Comparison of ENCODE assay signal across 11 cellular contexts in genomic region chr6:52283111-52283510, GRCh38. TPM values are rescaled to one million over a fixed set of nuclear protein-coding genes. Genes with fewer than 3 reads are reported as not detected.
DNase-seq lines count a peak whose midpoint lies in the region; ATAC-seq and TF ChIP-seq lines count a peak whose summit lies in the region.
"Had no signal": no experiment of that assay in that cellular context is flagged by ENCODE, and none has a peak within 500 bp of the region (broad histone marks: within the 10 kb centered on the region; RNA-seq: fewer than 3 reads in every experiment).

No MANE protein-coding gene starts in this region.

- intact Hi-C loops in CD4-positive, alpha-beta T cell (cut with DNase I, micrococcal nuclease) = loop anchor here in 1 of 2 experiments (10.0 kb wide), 2 partner anchors 712 to 1262 kb away; partner anchors contain the start of genes GCLC and GSTA4
- intact Hi-C loops in activated CD8-positive, alpha-beta T cell treated with anti-CD3 and anti-CD28 coated beads for 36 hours (cut with micrococcal nuclease) = loop anchor here (10.0 kb wide), 1 partner anchor 382 kb away; no protein-coding TSS in a partner anchor
- intact Hi-C loops in gastrocnemius medialis (cut with DNase I; ENCODE audit: low total_unique reads) = loop anchor here (5.0 to 10.0 kb wide), 3 partner anchors 142 to 712 kb away; partner anchors contain the start of genes EFHC1, GSTA4 and TRAM2

- no peaks in the 10 kb centered on the region for H3K9me3 Mint-ChIP-seq in CD4-positive, alpha-beta T cell
- no peaks in the 10 kb centered on the region for H3K9me3 Mint-ChIP-seq in HFFc6
- H3K9me3 Mint-ChIP-seq in activated CD8-positive, alpha-beta T cell treated with anti-CD3 and anti-CD28 coated beads for 36 hours = no peaks in the 10 kb centered on the region

- H3K4me3 Mint-ChIP-seq in CD4-positive, alpha-beta T cell = peak overlapping the region; percentile 60
- no peak overlapping the region for H3K4me3 Mint-ChIP-seq in HFFc6
- H3K4me3 Mint-ChIP-seq in activated CD8-positive, alpha-beta T cell treated with anti-CD3 and anti-CD28 coated beads for 36 hours = no peak overlapping the region

- H3K4me1 ChIP-seq in gastrocnemius medialis = peaks cover 15 to 18% of the 10 kb centered on the region in 2 donors

- H3K27me3 ChIP-seq in CD4-positive, alpha-beta T cell (ENCODE audit: control insufficient read depth, insufficient read depth, low read length) = no peaks in the 10 kb centered on the region
- H3K27me3 ChIP-seq in kidney epithelial cell (ENCODE audit: control insufficient read depth, insufficient read depth, low read length) = no peaks in the 10 kb centered on the region
- no peaks in the 10 kb centered on the region for H3K27me3 ChIP-seq in gastrocnemius medialis
- H3K27me3 ChIP-seq: cardiac muscle cell had no signal

- no peak for TF ChIP-seq CTCF in CD4-positive, alpha-beta T cell (IDR thresholded peaks at IDR 0.05)
- TF ChIP-seq CTCF in HFFc6 (IDR thresholded peaks at IDR 0.05) (no peak), kidney epithelial cell (IDR thresholded peaks at IDR 0.05; ENCODE audit: insufficient read depth, low read length, poor library complexity, severe bottlenecking) (no peak), gastrocnemius medialis (IDR thresholded peaks at IDR 0.05 in 4 of 5, conservative IDR thresholded peaks at IDR 0.05 in 1 of 5) (no peak)
- TF ChIP-seq CTCF in activated CD8-positive, alpha-beta T cell treated with anti-CD3 and anti-CD28 coated beads for 36 hours (IDR thresholded peaks at IDR 0.05) = no peak

- POLR2A ChIA-PET in CD4-positive, alpha-beta T cell (lab: Charles Lee) = interaction anchor here (0.6 to 1.2 kb wide), 5 partner anchors 10 to 767 kb away, joined by 3 to 6 read pairs (median 4); partner anchors contain the start of gene PAQR8
- POLR2A ChIA-PET in activated CD8-positive, alpha-beta T cell treated with anti-CD3 and anti-CD28 coated beads for 36 hours (lab: Charles Lee) = interaction anchor here (0.8 to 6.1 kb wide), 14 partner anchors 9 to 1301 kb away, joined by 3 to 54 read pairs (median 10); partner anchors contain the start of genes EFHC1 and PAQR8

- H3K27ac ChIP-seq in CD4-positive, alpha-beta T cell (ENCODE audit: low read depth, low read length) = no peak overlapping the region
- H3K27ac ChIP-seq in gastrocnemius medialis = no peak overlapping the region

- no peaks in the 10 kb centered on the region for H3K27me3 Mint-ChIP-seq in CD4-positive, alpha-beta T cell
- no peaks in the 10 kb centered on the region for H3K27me3 Mint-ChIP-seq in HFFc6 (ENCODE audit: insufficient read depth)
- no peaks in the 10 kb centered on the region for H3K27me3 Mint-ChIP-seq in activated CD8-positive, alpha-beta T cell treated with anti-CD3 and anti-CD28 coated beads for 36 hours

- DNase-seq in CD4-positive, alpha-beta T cell = no peak
- DNase-seq in HFFc6 (no peak), kidney epithelial cell (ENCODE audit: low read depth) (no peak), inferior parietal cortex (ENCODE audit: extremely low spot score) (no peak), gastrocnemius medialis (no peak)
- no peak for DNase-seq in activated CD8-positive, alpha-beta T cell treated with anti-CD3 and anti-CD28 coated beads for 36 hours
- DNase-seq: occipital lobe had no signal

- CTCF ChIA-PET in CD4-positive, alpha-beta T cell (lab: Charles Lee) = interaction anchor here (1.1 to 5.9 kb wide), 3 partner anchors 20 to 118 kb away, joined by 3 to 45 read pairs (median 3); no protein-coding TSS in a partner anchor
- CTCF ChIA-PET in activated CD8-positive, alpha-beta T cell treated with anti-CD3 and anti-CD28 coated beads for 36 hours (lab: Charles Lee) = interaction anchor here (0.9 to 8.9 kb wide), 16 partner anchors 10 to 382 kb away, joined by 3 to 201 read pairs (median 6); partner anchors contain the start of genes EFHC1 and PAQR8

- H3K27ac Mint-ChIP-seq in CD4-positive, alpha-beta T cell = peak overlapping the region; percentile 4
- H3K27ac Mint-ChIP-seq in HFFc6 = peak overlapping the region; percentile 59
- peak overlapping the region; percentile 64 for H3K27ac Mint-ChIP-seq in activated CD8-positive, alpha-beta T cell treated with anti-CD3 and anti-CD28 coated beads for 36 hours

- H3K9me3 ChIP-seq in CD4-positive, alpha-beta T cell (ENCODE audit: control insufficient read depth, low read length) = no peaks in the 10 kb centered on the region
- H3K9me3 ChIP-seq in gastrocnemius medialis = no peaks in the 10 kb centered on the region

- in situ Hi-C loops in gastrocnemius medialis (cut with MboI; ENCODE audit: low sequenced_read_pairs in 4 of 4) = loop anchor here in 3 of 4 donors (10.0 to 25.0 kb wide), 3 partner anchors 132 to 379 kb away; partner anchors contain the start of genes TMEM14A (in 3 of the 3) and TRAM2 (in 1 of the 3)

- no peak for ATAC-seq in CD4-positive, alpha-beta T cell (ENCODE audit: poor library complexity)
- ATAC-seq in activated CD8-positive, alpha-beta T cell treated with anti-CD3 and anti-CD28 coated beads for 36 hours = no peak
- ATAC-seq in gastrocnemius medialis (no peak), HG02763 (IDR thresholded peaks at IDR 0.05; ENCODE audit: unreplicated experiment) (no peak), HG03280 (IDR thresholded peaks at IDR 0.05; ENCODE audit: unreplicated experiment) (no peak)
- ATAC-seq: activated CD4-positive, CD25-positive, alpha-beta regulatory T cell treated with anti-CD3 and anti-CD28 coated beads, Interleukin-2, amount 50 U/mL, for 24 hours had no signal

- H3K4me3 ChIP-seq in kidney epithelial cell (ENCODE audit: low read depth, low read length) = peak overlapping the region; percentile 63
- peak overlapping the region in 1 of 4 donors; percentile 78 for H3K4me3 ChIP-seq in gastrocnemius medialis

- H3K4me1 Mint-ChIP-seq in CD4-positive, alpha-beta T cell (ENCODE audit: low read depth) = peaks cover 54% of the 10 kb centered on the region
- peaks cover 21% of the 10 kb centered on the region for H3K4me1 Mint-ChIP-seq in HFFc6 (ENCODE audit: low read depth)
- H3K4me1 Mint-ChIP-seq in activated CD8-positive, alpha-beta T cell treated with anti-CD3 and anti-CD28 coated beads for 36 hours (ENCODE audit: low read depth) = peaks cover 61% of the 10 kb centered on the region

- H3K36me3 Mint-ChIP-seq in CD4-positive, alpha-beta T cell (ENCODE audit: low read depth) = peaks cover 51% of the 10 kb centered on the region
- H3K36me3 Mint-ChIP-seq in HFFc6 (ENCODE audit: low read depth) = peaks cover 20% of the 10 kb centered on the region; the same call in 1 of the 2 replicates
- peaks cover 57% of the 10 kb centered on the region for H3K36me3 Mint-ChIP-seq in activated CD8-positive, alpha-beta T cell treated with anti-CD3 and anti-CD28 coated beads for 36 hours (ENCODE audit: low read depth)

- H3K36me3 ChIP-seq in kidney epithelial cell (ENCODE audit: control insufficient read depth, insufficient read depth, low read length) = no peaks in the 10 kb centered on the region
- peaks cover 0 to 44% of the 10 kb centered on the region in 2 donors for H3K36me3 ChIP-seq in gastrocnemius medialis

- TF ChIP-seq POLR2A in gastrocnemius medialis (IDR thresholded peaks at IDR 0.05) = no peak

RNA-seq across cellular contexts. Expression of gene MCM3, which starts 1.4 kb away (rescaled TPM):
- 10 to 100 TPM in 1 of 2 experiments, 1 to 10 TPM in 1; 9.3 to 10.1 TPM for total RNA-seq in CD4-positive, alpha-beta T cell
- 10 to 100 TPM; 32.5 to 57.6 (median 54.5) TPM for total RNA-seq in HFFc6 (2021; fragmentation: NEBNext Ultra II Directional; extraction: Animal tissue kit (Norgen Biotek cat#: 25700))
- total RNA-seq in activated CD8-positive, alpha-beta T cell treated with anti-CD3 and anti-CD28 coated beads for 36 hours = 100 to 1,000 TPM; 291 to 293 TPM
- total RNA-seq in kidney epithelial cell (37.1 and 38.6 TPM in 2 replicates), gastrocnemius medialis (10 to 100 TPM in 1 of 4 donors, 1 to 10 TPM in 3; 9.1 to 12.9 (median 9.8) TPM)

RNA-seq across cellular contexts. Expression of gene IL17F, which starts 38.8 kb away (rescaled TPM):
- total RNA-seq in CD4-positive, alpha-beta T cell = not detected
- total RNA-seq in HFFc6 (2021; fragmentation: NEBNext Ultra II Directional; extraction: Animal tissue kit (Norgen Biotek cat#: 25700)) = not detected
- under 1 TPM; 0.76 to 0.86 TPM for total RNA-seq in activated CD8-positive, alpha-beta T cell treated with anti-CD3 and anti-CD28 coated beads for 36 hours
- total RNA-seq in kidney epithelial cell (not detected in 2 replicates), gastrocnemius medialis (not detected)
- total RNA-seq: cardiac muscle cell, occipital lobe had no signal

Comparison
In these comparisons a context has a peak if more than half of its experiments do, and no peak if none do; other contexts are left out.
1. H3K27ac Mint-ChIP-seq: peak in every context shown above with its lines; median percentile 64 in activated CD8-positive, alpha-beta T cell treated with anti-CD3 and anti-CD28 coated beads for 36 hours; 59 in HFFc6; 4 in CD4-positive, alpha-beta T cell.